Comparison of ENCODE assay signal across 8 cellular contexts in the genomic region with DNA sequence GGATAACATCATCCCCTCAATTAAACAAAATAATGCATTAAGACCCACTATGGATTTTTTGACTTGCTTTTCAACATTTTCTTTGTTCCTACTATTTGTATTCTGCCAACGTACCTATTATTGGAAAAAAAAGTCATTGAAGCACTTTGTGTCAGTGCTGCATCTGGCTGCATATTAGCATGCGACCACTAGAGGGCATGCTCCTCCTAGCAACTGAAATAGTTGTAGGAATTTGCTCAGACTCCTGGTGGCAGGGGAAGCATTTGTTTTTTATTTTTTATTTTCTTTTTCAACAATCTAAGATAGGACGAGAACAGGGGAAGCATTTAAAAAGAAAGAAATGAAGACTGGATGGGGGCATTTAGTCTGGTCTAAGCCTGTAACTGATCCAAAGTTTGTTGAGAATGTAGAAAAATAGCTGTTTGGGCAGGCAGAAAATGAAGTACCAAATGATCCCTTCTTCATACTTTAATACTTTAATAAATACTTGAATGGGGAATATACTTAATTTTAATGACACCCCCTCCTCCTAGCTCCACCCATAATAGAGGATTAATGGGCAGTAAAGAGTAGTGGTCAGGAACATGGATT. TPM values are rescaled to one million over a fixed set of nuclear protein-coding genes. Genes with fewer than 3 reads are reported as not detected.
DNase-seq lines count a peak whose midpoint lies in the region; ATAC-seq, FAIRE-seq and TF ChIP-seq lines count a peak whose summit lies in the region.

No MANE protein-coding gene starts in this region.

- H3K36me3 Mint-ChIP-seq in activated T-helper 2 cell treated with anti-CD3 and anti-CD28 coated beads, Interferon-gamma antibody, Interleukin-2, Interleukin-4, amounts not matched to agents 10 μg/mL and 5 μg/mL and 100 μg/mL, durations not matched to agents 14 hours and 24 hours and 36 hours (ENCODE audit: low read depth) = peaks cover 18% of the 10 kb centered on the region

- no peak for ATAC-seq in GM18511 (IDR thresholded peaks at IDR 0.05; ENCODE audit: unreplicated experiment)

- peak; percentile 94 for FAIRE-seq in G401.6 (lab: Jason Lieb, UNC)

- in situ Hi-C loops in KBM-7 (cut with MboI; ENCODE audit: low pct_unique_long_range_greater_than_20kb, low sequenced_read_pairs) = no loop called here

- TF ChIP-seq CTCF in fibroblast of villous mesenchyme (IDR thresholded peaks at IDR 0.05; ENCODE audit: insufficient read depth, low read depth, low read length) = peak; percentile 98

- intact Hi-C loops in activated T-helper 2 cell treated with anti-CD3 and anti-CD28 coated beads, Interferon-gamma antibody, Interleukin-2, Interleukin-4, amounts not matched to agents 10 μg/mL and 5 μg/mL and 100 μg/mL, durations not matched to agents 14 hours and 24 hours and 36 hours (cut with micrococcal nuclease) = loop anchor here (1.0 kb wide), 1 partner anchor 128 kb away; no protein-coding TSS in a partner anchor

- H3K27ac Mint-ChIP-seq in activated T-helper 2 cell treated with anti-CD3 and anti-CD28 coated beads, Interferon-gamma antibody, Interleukin-2, Interleukin-4, amounts not matched to agents 10 μg/mL and 5 μg/mL and 100 μg/mL, durations not matched to agents 14 hours and 24 hours and 36 hours = no peak overlapping the region

- no peak overlapping the region for H3K4me3 Mint-ChIP-seq in activated T-helper 2 cell treated with anti-CD3 and anti-CD28 coated beads, Interferon-gamma antibody, Interleukin-2, Interleukin-4, amounts not matched to agents 10 μg/mL and 5 μg/mL and 100 μg/mL, durations not matched to agents 14 hours and 24 hours and 36 hours (ENCODE audit: low read depth)

- H3K4me1 Mint-ChIP-seq in activated T-helper 2 cell treated with anti-CD3 and anti-CD28 coated beads, Interferon-gamma antibody, Interleukin-2, Interleukin-4, amounts not matched to agents 10 μg/mL and 5 μg/mL and 100 μg/mL, durations not matched to agents 14 hours and 24 hours and 36 hours (ENCODE audit: low read depth) = peaks cover 9% of the 10 kb centered on the region

- H3K9me3 Mint-ChIP-seq in activated T-helper 2 cell treated with anti-CD3 and anti-CD28 coated beads, Interferon-gamma antibody, Interleukin-2, Interleukin-4, amounts not matched to agents 10 μg/mL and 5 μg/mL and 100 μg/mL, durations not matched to agents 14 hours and 24 hours and 36 hours = peaks cover 11% of the 10 kb centered on the region

- no peaks in the 10 kb centered on the region for H3K27me3 Mint-ChIP-seq in activated T-helper 2 cell treated with anti-CD3 and anti-CD28 coated beads, Interferon-gamma antibody, Interleukin-2, Interleukin-4, amounts not matched to agents 10 μg/mL and 5 μg/mL and 100 μg/mL, durations not matched to agents 14 hours and 24 hours and 36 hours (ENCODE audit: low read depth)

- DNase-seq in KBM-7 (peak; percentile 74), SHP77 (lab: John Stamatoyannopoulos, UW) (peak; percentile 1 to 32), fibroblast of villous mesenchyme (ENCODE audit: low read depth) (peak; percentile 83), non-pigmented ciliary epithelial cell (ENCODE audit: low read depth) (peak; percentile 41), stromal cell of bone marrow (ENCODE audit: low read depth) (peak; percentile 43)
- peak; percentile 66 for DNase-seq in activated T-helper 2 cell treated with anti-CD3 and anti-CD28 coated beads, Interferon-gamma antibody, Interleukin-2, Interleukin-4, amounts not matched to agents 10 μg/mL and 5 μg/mL and 100 μg/mL, durations not matched to agents 14 hours and 24 hours and 36 hours (ENCODE audit: low spot score)

- H3K4me3 ChIP-seq in fibroblast of villous mesenchyme (ENCODE audit: low read depth, low read length) = no peak overlapping the region

RNA-seq across cellular contexts. Expression of gene CLEC4A, which starts 14.5 kb away (rescaled TPM):
- total RNA-seq in activated T-helper 2 cell treated with anti-CD3 and anti-CD28 coated beads, Interferon-gamma antibody, Interleukin-2, Interleukin-4, amounts not matched to agents 10 μg/mL and 5 μg/mL and 100 μg/mL, durations not matched to agents 14 hours and 24 hours and 36 hours = 0.94 TPM in 1 of 2 replicates, not detected in the other
- total RNA-seq in fibroblast of villous mesenchyme = under 0.01 and 0.32 TPM in 2 replicates

RNA-seq across cellular contexts. Expression of gene NECAP1, which starts 26.8 kb away (rescaled TPM):
- 25.7 and 27.9 TPM in 2 replicates for total RNA-seq in activated T-helper 2 cell treated with anti-CD3 and anti-CD28 coated beads, Interferon-gamma antibody, Interleukin-2, Interleukin-4, amounts not matched to agents 10 μg/mL and 5 μg/mL and 100 μg/mL, durations not matched to agents 14 hours and 24 hours and 36 hours
- 45.1 and 76.4 TPM in 2 replicates for total RNA-seq in fibroblast of villous mesenchyme

RNA-seq across cellular contexts. Expression of gene C3AR1, which starts 42.7 kb away (rescaled TPM):
- total RNA-seq in activated T-helper 2 cell treated with anti-CD3 and anti-CD28 coated beads, Interferon-gamma antibody, Interleukin-2, Interleukin-4, amounts not matched to agents 10 μg/mL and 5 μg/mL and 100 μg/mL, durations not matched to agents 14 hours and 24 hours and 36 hours = 0.50 and 0.62 TPM in 2 replicates
- total RNA-seq in fibroblast of villous mesenchyme = under 0.01 TPM in 2 replicates

RNA-seq across cellular contexts. Expression of gene ZNF705A, which starts 47.9 kb away (rescaled TPM):
- not detected in 2 replicates for total RNA-seq in activated T-helper 2 cell treated with anti-CD3 and anti-CD28 coated beads, Interferon-gamma antibody, Interleukin-2, Interleukin-4, amounts not matched to agents 10 μg/mL and 5 μg/mL and 100 μg/mL, durations not matched to agents 14 hours and 24 hours and 36 hours
- not detected in 2 replicates for total RNA-seq in fibroblast of villous mesenchyme

Comparison
In these comparisons a context has a peak if more than half of its experiments do, and no peak if none do; other contexts are left out.
1. DNase-seq: peak in every context shown above with its lines; median percentile 83 in fibroblast of villous mesenchyme; 74 in KBM-7; 66 in activated T-helper 2 cell treated with anti-CD3 and anti-CD28 coated beads, Interferon-gamma antibody, Interleukin-2, Interleukin-4, amounts not matched to agents 10 μg/mL and 5 μg/mL and 100 μg/mL, durations not matched to agents 14 hours and 24 hours and 36 hours; 43 in stromal cell of bone marrow; 41 in non-pigmented ciliary epithelial cell; 16 in SHP77.